Comparison of ENCODE assay signal across 9 cellular contexts in the genomic region with DNA sequence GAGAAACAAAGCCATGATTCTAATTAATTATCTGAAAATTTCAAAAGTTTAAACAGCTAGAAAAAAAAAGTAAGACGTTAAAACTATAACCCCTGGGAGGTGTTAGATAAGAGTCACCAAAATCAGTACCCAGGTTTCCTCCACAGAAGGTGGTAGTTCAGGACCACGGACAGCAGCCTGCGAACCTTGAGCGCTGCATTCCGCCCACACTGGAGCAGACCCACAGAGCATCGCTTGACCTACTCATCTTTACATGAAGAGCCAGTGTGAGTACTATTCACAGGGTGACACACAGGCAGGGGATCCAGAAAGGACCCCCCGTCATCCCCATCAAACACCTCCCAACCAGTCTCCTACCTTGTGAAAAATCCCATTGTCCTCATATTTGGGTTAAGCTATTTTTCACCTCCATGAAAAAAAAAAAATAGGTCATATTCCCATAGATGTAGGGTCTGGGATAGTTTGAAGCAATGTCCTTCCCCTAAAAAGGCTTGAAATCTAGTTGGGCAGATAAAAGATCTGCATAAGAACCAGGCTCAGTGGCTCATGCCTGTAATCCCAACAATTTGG. TPM values are rescaled to one million over a fixed set of nuclear protein-coding genes. Genes with fewer than 3 reads are reported as not detected.
DNase-seq lines count a peak whose midpoint lies in the region; ATAC-seq and TF ChIP-seq lines count a peak whose summit lies in the region.
"Had no signal": no experiment of that assay in that cellular context is flagged by ENCODE, and none has a peak within 500 bp of the region (broad histone marks: within the 10 kb centered on the region; RNA-seq: fewer than 3 reads in every experiment).

No MANE protein-coding gene starts in this region.

- H3K4me1 Mint-ChIP-seq in CD4-positive, alpha-beta T cell (ENCODE audit: low read depth): no peaks in the 10 kb centered on the region
- H3K4me1 Mint-ChIP-seq in activated T-helper 2 cell treated with anti-CD3 and anti-CD28 coated beads, Interferon-gamma antibody, Interleukin-2, Interleukin-4, amounts not matched to agents 10 μg/mL and 5 μg/mL and 100 μg/mL, durations not matched to agents 14 hours and 24 hours and 36 hours (ENCODE audit: low read depth): no peaks in the 10 kb centered on the region

- no peak overlapping the region for H3K4me3 ChIP-seq in BE2C (ENCODE audit: low read depth, low read length)

- intact Hi-C loops in CD4-positive, alpha-beta T cell (cut with DNase I, micrococcal nuclease): no loop called here
- intact Hi-C loops in activated T-helper 2 cell treated with anti-CD3 and anti-CD28 coated beads, Interferon-gamma antibody, Interleukin-2, Interleukin-4, amounts not matched to agents 10 μg/mL and 5 μg/mL and 100 μg/mL, durations not matched to agents 14 hours and 24 hours and 36 hours (cut with micrococcal nuclease): loop anchor here (1.0 kb wide), 1 partner anchor 9 kb away; a partner anchor contains a TSS

- no peaks in the 10 kb centered on the region for H3K36me3 Mint-ChIP-seq in CD4-positive, alpha-beta T cell (ENCODE audit: low read depth)
- no peaks in the 10 kb centered on the region for H3K36me3 Mint-ChIP-seq in activated T-helper 2 cell treated with anti-CD3 and anti-CD28 coated beads, Interferon-gamma antibody, Interleukin-2, Interleukin-4, amounts not matched to agents 10 μg/mL and 5 μg/mL and 100 μg/mL, durations not matched to agents 14 hours and 24 hours and 36 hours (ENCODE audit: low read depth)

- peaks cover 3% of the 10 kb centered on the region for H3K9me3 Mint-ChIP-seq in CD4-positive, alpha-beta T cell
- H3K9me3 Mint-ChIP-seq in activated T-helper 2 cell treated with anti-CD3 and anti-CD28 coated beads, Interferon-gamma antibody, Interleukin-2, Interleukin-4, amounts not matched to agents 10 μg/mL and 5 μg/mL and 100 μg/mL, durations not matched to agents 14 hours and 24 hours and 36 hours: no peaks in the 10 kb centered on the region

- no peak for ATAC-seq in CD4-positive, alpha-beta T cell (ENCODE audit: poor library complexity)
- ATAC-seq in GM21423 (IDR thresholded peaks at IDR 0.05; ENCODE audit: unreplicated experiment): no peak

- H3K27ac ChIP-seq in CD4-positive, alpha-beta T cell (ENCODE audit: low read depth, low read length): no peak overlapping the region

- TF ChIP-seq CTCF in CD4-positive, alpha-beta T cell (IDR thresholded peaks at IDR 0.05): no peak
- TF ChIP-seq CTCF in BE2C (IDR thresholded peaks at IDR 0.05; ENCODE audit: low read depth, low read length): no peak

- H3K27me3 ChIP-seq in CD4-positive, alpha-beta T cell (ENCODE audit: control insufficient read depth, insufficient read depth, low read length): peaks cover 5% of the 10 kb centered on the region
- H3K27me3 ChIP-seq in BE2C: no peaks in the 10 kb centered on the region

- peak in 6 of 10 experiments; percentile 9 to 22 (median 20) for DNase-seq in CD4-positive, alpha-beta T cell
- peak; percentile 29 to 36 for DNase-seq in Kasumi-1 (lab: John Stamatoyannopoulos, UW)
- peak; percentile 29 for DNase-seq in activated T-helper 2 cell treated with anti-CD3 and anti-CD28 coated beads, Interferon-gamma antibody, Interleukin-2, Interleukin-4, amounts not matched to agents 10 μg/mL and 5 μg/mL and 100 μg/mL, durations not matched to agents 14 hours and 24 hours and 36 hours (ENCODE audit: low spot score)
- DNase-seq in lung microvascular endothelial cell (ENCODE audit: low read depth in 2 of 2): peak; percentile 30 to 36
- no peak for DNase-seq in BE2C
- no peak for DNase-seq in NCI-H1436 (lab: John Stamatoyannopoulos, UW)
- no peak for DNase-seq in activated CD4-positive, CD25-positive, alpha-beta regulatory T cell treated with anti-CD3 and anti-CD28 coated beads, Interleukin-2, amount 50 U/mL, for 72 hours
- DNase-seq: central memory CD4-positive, alpha-beta T cell had no signal

- no peaks in the 10 kb centered on the region for H3K9me3 ChIP-seq in CD4-positive, alpha-beta T cell (ENCODE audit: control insufficient read depth, low read length)
- H3K9me3 ChIP-seq in BE2C: no peaks in the 10 kb centered on the region

- POLR2A ChIA-PET in CD4-positive, alpha-beta T cell (lab: Charles Lee): no interaction called here

- CTCF ChIA-PET in CD4-positive, alpha-beta T cell (lab: Charles Lee): interaction anchor here (0.6 kb wide), 1 partner anchor 532 kb away, joined by 3 read pairs; no protein-coding TSS in a partner anchor

- peaks cover 18% of the 10 kb centered on the region for H3K27me3 Mint-ChIP-seq in CD4-positive, alpha-beta T cell
- H3K27me3 Mint-ChIP-seq in activated T-helper 2 cell treated with anti-CD3 and anti-CD28 coated beads, Interferon-gamma antibody, Interleukin-2, Interleukin-4, amounts not matched to agents 10 μg/mL and 5 μg/mL and 100 μg/mL, durations not matched to agents 14 hours and 24 hours and 36 hours (ENCODE audit: low read depth): no peaks in the 10 kb centered on the region

- H3K4me3 Mint-ChIP-seq in CD4-positive, alpha-beta T cell: no peak overlapping the region
- no peak overlapping the region for H3K4me3 Mint-ChIP-seq in activated T-helper 2 cell treated with anti-CD3 and anti-CD28 coated beads, Interferon-gamma antibody, Interleukin-2, Interleukin-4, amounts not matched to agents 10 μg/mL and 5 μg/mL and 100 μg/mL, durations not matched to agents 14 hours and 24 hours and 36 hours (ENCODE audit: low read depth)

- no peaks in the 10 kb centered on the region for H3K36me3 ChIP-seq in BE2C

- no peak overlapping the region for H3K27ac Mint-ChIP-seq in CD4-positive, alpha-beta T cell
- no peak overlapping the region for H3K27ac Mint-ChIP-seq in activated T-helper 2 cell treated with anti-CD3 and anti-CD28 coated beads, Interferon-gamma antibody, Interleukin-2, Interleukin-4, amounts not matched to agents 10 μg/mL and 5 μg/mL and 100 μg/mL, durations not matched to agents 14 hours and 24 hours and 36 hours

- H3K4me1 ChIP-seq in BE2C: peaks cover 42% of the 10 kb centered on the region

RNA-seq across cellular contexts. Expression of a gene that starts 8.8 kb away (rescaled TPM):
- not detected for total RNA-seq in CD4-positive, alpha-beta T cell
- not detected in 2 replicates for total RNA-seq in activated T-helper 2 cell treated with anti-CD3 and anti-CD28 coated beads, Interferon-gamma antibody, Interleukin-2, Interleukin-4, amounts not matched to agents 10 μg/mL and 5 μg/mL and 100 μg/mL, durations not matched to agents 14 hours and 24 hours and 36 hours
- not detected in 2 replicates for total RNA-seq in lung microvascular endothelial cell
- polyA plus RNA-seq in BE2C (2012; ENCODE audit: insufficient read depth, insufficient read length, low read depth): 6,216 TPM

Comparison
In these comparisons a context has a peak if more than half of its experiments do, and no peak if none do; other contexts are left out.
1. DNase-seq: peak in CD4-positive, alpha-beta T cell (6 of 10), Kasumi-1 (2 of 2), activated T-helper 2 cell treated with anti-CD3 and anti-CD28 coated beads, Interferon-gamma antibody, Interleukin-2, Interleukin-4, amounts not matched to agents 10 μg/mL and 5 μg/mL and 100 μg/mL, durations not matched to agents 14 hours and 24 hours and 36 hours (single experiment) and lung microvascular endothelial cell (2 of 2); none in BE2C (single experiment), NCI-H1436 (single experiment) and activated CD4-positive, CD25-positive, alpha-beta regulatory T cell treated with anti-CD3 and anti-CD28 coated beads, Interleukin-2, amount 50 U/mL, for 72 hours (single experiment).